In the genomic region with DNA sequence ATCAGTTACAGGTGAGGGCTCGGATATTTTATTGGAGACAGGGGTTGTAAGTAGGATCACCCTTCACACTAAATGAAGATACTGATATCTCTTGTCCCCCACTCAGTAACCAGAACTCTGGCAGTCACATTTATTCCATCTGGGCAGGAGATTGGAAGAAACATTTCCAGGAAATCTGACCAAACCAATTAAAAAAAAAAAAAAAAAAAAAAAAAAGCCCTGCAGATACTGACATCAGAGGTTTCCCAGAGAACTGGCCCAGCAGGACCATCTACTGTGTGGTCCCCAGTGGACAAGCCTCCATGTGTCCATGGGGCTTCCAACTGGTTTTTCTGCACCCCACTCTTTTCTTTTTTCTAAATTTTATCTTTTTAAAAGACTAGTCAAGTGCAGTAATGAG, we compare ENCODE assay signal across 25 cellular contexts. TPM values are rescaled to one million over a fixed set of nuclear protein-coding genes. Genes with fewer than 3 reads are reported as not detected.
A peak's percentile ranks its signal among the peaks of the same experiment; 100 is the strongest.
DNase-seq lines count a peak whose midpoint lies in the region; ATAC-seq and TF ChIP-seq lines count a peak whose summit lies in the region.
"Had no signal": no experiment of that assay in that cellular context is flagged by ENCODE, and none has a peak within 500 bp of the region (broad histone marks: within the 10 kb centered on the region; RNA-seq: fewer than 3 reads in every experiment).

No MANE protein-coding gene starts in this region.

- no peaks in the 10 kb centered on the region for H3K9me3 ChIP-seq in HUES6 (ENCODE audit: control insufficient read depth, insufficient read depth, low read depth, low read length)
- no peaks in the 10 kb centered on the region for H3K9me3 ChIP-seq in stomach
- H3K9me3 ChIP-seq: BLaER1 had no signal

- H3K36me3 ChIP-seq in HUES6 (ENCODE audit: control insufficient read depth, insufficient read depth, low read length) (no peaks in the 10 kb centered on the region), stomach (no peaks in the 10 kb centered on the region)
- H3K36me3 ChIP-seq: BLaER1 had no signal

- intact Hi-C loops in stomach (cut with DNase I; ENCODE audit: low total_unique reads): no loop called here

- H3K4me1 ChIP-seq in HUES6 (ENCODE audit: control insufficient read depth, insufficient read depth, low read length): peaks cover 45% of the 10 kb centered on the region
- H3K4me1 ChIP-seq in stomach: no peaks in the 10 kb centered on the region
- H3K4me1 ChIP-seq: BLaER1 had no signal

- ATAC-seq in GM21825 (IDR thresholded peaks at IDR 0.05; ENCODE audit: unreplicated experiment) (no peak), HG03139 (IDR thresholded peaks at IDR 0.05; ENCODE audit: unreplicated experiment) (no peak)
- ATAC-seq: K562 had no signal

- WGBS in stomach, 5 donors: 87 to 100% (median 96%) methylated on average over 1 of the region's 1 CpG

- no peak for TF ChIP-seq EP300 in stomach (IDR thresholded peaks at IDR 0.05)

- TF ChIP-seq POLR2A in stomach (IDR thresholded peaks at IDR 0.05): no peak

- DNase-seq in AG10803 (ENCODE audit: low read depth) (peak; percentile 37), RPMI7951 (ENCODE audit: low read depth) (peak; percentile 23), fibroblast of peridontal ligament (ENCODE audit: extremely low read depth) (peak; percentile 55), stomach (no peak)
- no peak for DNase-seq in stimulated activated CD4-positive, alpha-beta T cell treated with anti-CD3 and anti-CD28 coated beads, Interleukin-4, amount 100 ng/mL, for 4 hours
- DNase-seq: ACHN; CD4-positive, CD25-positive, alpha-beta regulatory T cell; DMS153; GOT3; Kasumi-1; NCI-H1092 treated with DMSO at 0.1 percent for 48 hours; NCI-H1436; NCI-H187; NCI-H2171 treated with DMSO at 0.1 percent for 48 hours; NCI-H524 treated with DMSO at 0.1 percent for 48 hours; NCI-H774; SHP77 treated with DMSO at 0.1 percent for 48 hours had no signal

- peak overlapping the region; percentile 56 for H3K9ac ChIP-seq in HUES6 (ENCODE audit: low read length)
- H3K9ac ChIP-seq: BLaER1 had no signal

- H3K27ac ChIP-seq in HUES6 (ENCODE audit: low read depth, low read length) (peak overlapping the region; percentile 51; the same call in 1 of the 2 replicates), stomach (no peak overlapping the region)
- H3K27ac ChIP-seq: 22Rv1, BLaER1, HL-60 had no signal

- H3K4me3 ChIP-seq in AG10803 (ENCODE audit: low read length): no peak overlapping the region
- no peak overlapping the region for H3K4me3 ChIP-seq in HUES6 (ENCODE audit: low read depth, low read length)
- H3K4me3 ChIP-seq in stomach: no peak overlapping the region
- H3K4me3 ChIP-seq: BLaER1, K562 had no signal

- no peaks in the 10 kb centered on the region for H3K27me3 ChIP-seq in HUES6 (ENCODE audit: control insufficient read depth, insufficient read depth, low read length)
- H3K27me3 ChIP-seq in stomach: no peaks in the 10 kb centered on the region
- H3K27me3 ChIP-seq: BLaER1 had no signal

- TF ChIP-seq CTCF in AG10803 (conservative IDR thresholded peaks at IDR 0.05; ENCODE audit: low read length) (no peak), stomach (IDR thresholded peaks at IDR 0.05) (no peak)

RNA-seq across cellular contexts. Expression of a gene that starts 41.3 kb away (rescaled TPM):
- total RNA-seq in RPMI7951 (2014; rRNA removed; shearing (Covaris generic)): not detected in 2 replicates
- total RNA-seq in stomach: 10 to 100 TPM in 2 of 5 donors, 1 to 10 TPM in 1, not detected in 2; 2.2 to 14.5 (median 13.4) TPM
- polyA plus RNA-seq in stomach: 1 to 10 TPM; 1.1 to 2.3 (median 1.2) TPM
- total RNA-seq: M059J had no signal
- polyA plus RNA-seq: CD4-positive, CD25-positive, alpha-beta regulatory T cell had no signal

RNA-seq across cellular contexts. Expression of a gene that starts 49.6 kb away (rescaled TPM):
- total RNA-seq in RPMI7951 (2014; rRNA removed; shearing (Covaris generic)): 5.2 and 8.5 TPM in 2 replicates
- 100 to 1,000 TPM in 2 of 5 donors, 10 to 100 TPM in 3; 35.0 to 135 (median 50.8) TPM for total RNA-seq in stomach
- polyA plus RNA-seq in stomach: 100 to 1,000 TPM; 146 to 350 (median 157) TPM

Comparison
In these comparisons a context has a peak if more than half of its experiments do, and no peak if none do; other contexts are left out.
1. DNase-seq: peak in AG10803 (single experiment), RPMI7951 (single experiment) and fibroblast of peridontal ligament (single experiment); none in stimulated activated CD4-positive, alpha-beta T cell treated with anti-CD3 and anti-CD28 coated beads, Interleukin-4, amount 100 ng/mL, for 4 hours (0 of 2) and stomach (single experiment).